In the genomic region with DNA sequence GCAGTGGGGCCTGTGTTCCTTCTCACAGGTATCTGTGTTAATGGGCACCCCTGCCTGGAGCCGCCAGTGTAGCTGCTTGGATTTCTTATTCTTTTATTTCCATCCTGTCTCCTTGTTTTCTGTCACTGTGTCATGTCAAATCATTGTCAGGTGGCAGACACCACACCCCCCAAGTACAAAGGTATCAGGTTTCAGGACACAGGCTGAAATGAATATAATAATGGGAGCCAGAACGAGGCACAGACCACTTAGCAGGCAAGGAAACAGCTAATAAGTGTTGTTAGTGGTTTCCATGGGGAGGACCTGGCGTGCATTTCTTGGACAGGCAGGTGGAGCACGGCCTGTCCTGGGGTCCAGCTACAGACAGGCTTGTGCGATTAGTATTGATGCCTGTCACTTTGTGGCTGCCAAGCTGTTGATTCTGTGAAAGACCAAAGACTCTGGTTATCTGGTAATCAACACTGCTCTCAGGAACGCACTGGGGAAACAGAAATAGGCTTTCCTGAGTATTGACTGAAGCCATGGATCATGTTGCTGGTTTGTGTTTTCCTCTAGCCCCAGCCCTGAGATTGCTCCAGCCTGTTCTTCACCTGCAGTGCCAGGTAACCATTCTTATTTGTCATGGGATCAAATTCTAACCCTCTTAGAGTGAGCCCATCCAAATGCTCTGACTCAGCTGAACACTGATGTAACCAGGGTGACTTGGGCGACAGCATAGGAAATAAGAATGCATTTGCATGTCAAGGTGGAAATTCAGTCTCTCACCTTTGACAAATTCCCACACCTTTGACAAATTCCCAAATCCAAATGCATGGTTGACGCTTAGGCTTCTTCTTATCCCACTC, we compare ENCODE assay signal across 12 cellular contexts.
A peak's percentile ranks its signal among the peaks of the same experiment; 100 is the strongest.
DNase-seq lines count a peak whose midpoint lies in the region; ATAC-seq, FAIRE-seq and TF ChIP-seq lines count a peak whose summit lies in the region.
"Had no signal": no experiment of that assay in that cellular context is flagged by ENCODE, and none has a peak within 500 bp of the region (broad histone marks: within the 10 kb centered on the region; RNA-seq: fewer than 3 reads in every experiment).

No MANE protein-coding gene starts in this region.

- no peak for TF ChIP-seq CTCF in heart right ventricle (IDR thresholded peaks at IDR 0.05)
- TF ChIP-seq CTCF in type B pancreatic cell (conservative IDR thresholded peaks at IDR 0.05), result no peak
- TF ChIP-seq CTCF in Calu3 (IDR thresholded peaks at IDR 0.05; ENCODE audit: unreplicated experiment), result no peak

- H3K27ac ChIP-seq in heart right ventricle (peak overlapping the region; percentile 46 to 89 (median 82)), small intestine (ENCODE audit: low read depth in 1 of 2, low read length in 1 of 2) (no peak overlapping the region)

- H3K27me3 ChIP-seq in heart right ventricle, result no peaks in the 10 kb centered on the region
- H3K27me3 ChIP-seq in small intestine (ENCODE audit: control insufficient read depth in 2 of 2, insufficient read depth in 2 of 2, low read length in 2 of 2), result no peaks in the 10 kb centered on the region

- no peaks in the 10 kb centered on the region for H3K9me3 ChIP-seq in heart right ventricle
- H3K9me3 ChIP-seq in small intestine (ENCODE audit: control insufficient read depth, low read depth), result no peaks in the 10 kb centered on the region

- H3K27me3 Mint-ChIP-seq in type B pancreatic cell (peaks cover 15% of the 10 kb centered on the region), Calu3 (ENCODE audit: unreplicated experiment) (no peaks in the 10 kb centered on the region)

- intact Hi-C loops in heart right ventricle (cut with DNase I) (loop anchor here in 4 of 10 donors (5.0 to 10.0 kb wide), 8 partner anchors 99 to 1029 kb away; partner anchors contain the start of gene ZNF503 (in 2 of the 4)), Calu3 (cut with micrococcal nuclease; ENCODE audit: unreplicated experiment) (no loop called here)

- H3K4me3 ChIP-seq in heart right ventricle (no peak overlapping the region), small intestine (ENCODE audit: low read depth in 1 of 2, low read length in 2 of 2) (no peak overlapping the region)

- DNase-seq in NCI-H1436 (lab: John Stamatoyannopoulos, UW) (peak; percentile 91), NCI-H748 treated with DMSO at 0.1 percent for 48 hours (lab: John Stamatoyannopoulos, UW) (peak; percentile 99), heart right ventricle (peak; percentile 59 to 62), small intestine (peak; percentile 6), D341Med (ENCODE audit: low spot score) (no peak), type B pancreatic cell (ENCODE audit: extremely low spot score, unreplicated experiment) (no peak), Calu3 (no peak), NCI-H446 (lab: John Stamatoyannopoulos, UW) (no peak)
- DNase-seq: activated effector memory CD4-positive, alpha-beta T cell treated with anti-CD3 and anti-CD28 coated beads, Interleukin-2, amount 50 U/mL, for 16 hours; erythroblast had no signal

- CTCF ChIA-PET in Calu3 (lab: Charles Lee), result no interaction called here

- H3K9me3 Mint-ChIP-seq in type B pancreatic cell (no peaks in the 10 kb centered on the region), Calu3 (ENCODE audit: low read depth, unreplicated experiment) (peaks cover 14% of the 10 kb centered on the region)

- H3K36me3 ChIP-seq in heart right ventricle (no peaks in the 10 kb centered on the region), small intestine (ENCODE audit: control insufficient read depth in 2 of 2, insufficient read depth in 2 of 2, low read length in 2 of 2) (no peaks in the 10 kb centered on the region)

- H3K4me3 Mint-ChIP-seq in type B pancreatic cell, result no peak overlapping the region
- no peak overlapping the region for H3K4me3 Mint-ChIP-seq in Calu3 (ENCODE audit: low read depth, unreplicated experiment)

- H3K36me3 Mint-ChIP-seq in type B pancreatic cell (no peaks in the 10 kb centered on the region), Calu3 (ENCODE audit: insufficient read depth, unreplicated experiment) (no peaks in the 10 kb centered on the region)

- H3K4me1 Mint-ChIP-seq in type B pancreatic cell (ENCODE audit: unreplicated experiment), result peaks cover 53% of the 10 kb centered on the region
- no peaks in the 10 kb centered on the region for H3K4me1 Mint-ChIP-seq in Calu3 (ENCODE audit: low read depth, unreplicated experiment)

- peak; percentile 12 to 78 (median 58) for ATAC-seq in heart right ventricle

- H3K4me1 ChIP-seq in heart right ventricle (peaks cover 22 to 85% (median 71%) of the 10 kb centered on the region in 9 donors), small intestine (ENCODE audit: control insufficient read depth in 2 of 2, insufficient read depth in 1 of 2, low read depth in 1 of 2, low read length in 1 of 2) (no peaks in the 10 kb centered on the region)

- WGBS in heart right ventricle, 2 donors, result 55 to 70% methylated on average over 8 of the region's 8 CpGs
- WGBS in small intestine, 3 donors, result 69 to 73% (median 72%) methylated on average over 8 of the region's 8 CpGs

- FAIRE-seq in small intestine (lab: Jason Lieb, UNC), result no peak
- FAIRE-seq: G401.6, TTC549 had no signal

- BruUV-seq in Calu3 (replicated peaks; lab: Mats Ljungman, UMichigan), result no TSS peak

- H3K27ac Mint-ChIP-seq in type B pancreatic cell, result no peak overlapping the region
- no peak overlapping the region for H3K27ac Mint-ChIP-seq in Calu3 (ENCODE audit: unreplicated experiment)

Comparison
In these comparisons a context has a peak if more than half of its experiments do, and no peak if none do; other contexts are left out.
1. DNase-seq: peak in NCI-H1436 (single experiment), NCI-H748 treated with DMSO at 0.1 percent for 48 hours (single experiment), heart right ventricle (2 of 2) and small intestine (single experiment); none in D341Med (single experiment), type B pancreatic cell (single experiment), Calu3 (single experiment) and NCI-H446 (0 of 2).
2. H3K27ac ChIP-seq: peak in heart right ventricle (10 of 10); none in small intestine (0 of 2).